26 cellular contexts compared by ENCODE assay signal in genomic region chr20:32027653-32028052, GRCh38. TPM values are rescaled to one million over a fixed set of nuclear protein-coding genes. Genes with fewer than 3 reads are reported as not detected.
A peak's percentile ranks its signal among the peaks of the same experiment; 100 is the strongest.
DNase-seq lines count a peak whose midpoint lies in the region; ATAC-seq, FAIRE-seq and TF ChIP-seq lines count a peak whose summit lies in the region.
"Had no signal": no experiment of that assay in that cellular context is flagged by ENCODE, and none has a peak within 500 bp of the region (broad histone marks: within the 10 kb centered on the region; RNA-seq: fewer than 3 reads in every experiment).

No MANE protein-coding gene starts in this region.

- POLR2A ChIA-PET in Panc1 (lab: Charles Lee) (no interaction called here), K562 (lab: Yijun Ruan, JAX) (no interaction called here)

- H3K27me3 ChIP-seq in Panc1 (ENCODE audit: control insufficient read depth, insufficient read depth, low read length) (no peaks in the 10 kb centered on the region; the same call in 1 of the 2 replicates), K562 (ENCODE audit: control insufficient read depth in 2 of 2, insufficient read depth in 2 of 2, low read length in 2 of 2) (peaks cover 6 to 47% of the 10 kb centered on the region in 2 experiments; a peak in 4 of 5 replicates)

- no peaks in the 10 kb centered on the region for H3K36me3 ChIP-seq in Panc1 (ENCODE audit: control insufficient read depth, insufficient read depth, low read length)
- H3K36me3 ChIP-seq in K562 (ENCODE audit: control insufficient read depth, insufficient read depth, low read length) = no peaks in the 10 kb centered on the region
- H3K36me3 ChIP-seq: BE2C; BLaER1 treated with 17β-estradiol and CSF1 and Interleukin-3, amounts not matched to agents 10 nM and 100 nM; HAP-1 had no signal

- no peaks in the 10 kb centered on the region for H4K20me1 ChIP-seq in K562 (replicated peaks; ENCODE audit: control insufficient read depth, insufficient read depth, low read length)
- H4K20me1 ChIP-seq: BLaER1 treated with 17β-estradiol and CSF1 and Interleukin-3, amounts not matched to agents 10 nM and 100 nM had no signal

- no peak overlapping the region for H3K4me2 ChIP-seq in K562 (ENCODE audit: insufficient read depth, low read length)
- H3K4me2 ChIP-seq: A549; BLaER1 treated with 17β-estradiol and CSF1 and Interleukin-3, amounts not matched to agents 10 nM and 100 nM had no signal

- intact Hi-C loops in Panc1 (cut with micrococcal nuclease; ENCODE audit: unreplicated experiment) = no loop called here
- intact Hi-C loops in K562 (cut with micrococcal nuclease) = no loop called here

- no peak for FAIRE-seq in K562 (lab: Jason Lieb, UNC)
- FAIRE-seq: A549, GM12891, GM18507, GM19239, H54 had no signal

- DNase-seq in Panc1 (ENCODE audit: low read depth, low spot score) (no peak), K562 (ENCODE audit: extremely low read depth in 1 of 4, low spot score in 3 of 4) (no peak), C1 segment of cervical spinal cord (lab: John Stamatoyannopoulos, UW) (no peak)
- DNase-seq: 8988T; ACHN; AML-193; BE2C; Calu3; CD4-positive, alpha-beta memory T cell; COR-L47; DMS53; DMS79 treated with DMSO at 0.1 percent for 48 hours; GF-D8; GOT3; HFFc6 had no signal

- whole genome bisulfite sequencing in K562 (ENCODE audit: insufficient coverage, low coverage, missing lambda C conversion rate) = 33% methylated on average over 3 of the region's 3 CpGs

- peaks cover 16% of the 10 kb centered on the region for H3K27me3 Mint-ChIP-seq in nephron (ENCODE audit: low read depth)

- no peaks in the 10 kb centered on the region for H3K79me2 ChIP-seq in K562 (ENCODE audit: control insufficient read depth, insufficient read depth, low read length)

- no peak overlapping the region for H3K27ac ChIP-seq in Panc1 (ENCODE audit: low read length)
- no peak overlapping the region for H3K27ac ChIP-seq in K562 (ENCODE audit: extremely low read depth, low read depth, low read length)
- H3K27ac ChIP-seq: A549; BLaER1 treated with 17β-estradiol and CSF1 and Interleukin-3, amounts not matched to agents 10 nM and 100 nM had no signal

- H3K36me3 Mint-ChIP-seq in nephron (ENCODE audit: low read depth) = no peaks in the 10 kb centered on the region
- H3K36me3 Mint-ChIP-seq: CD4-positive, alpha-beta memory T cell had no signal

- no peak overlapping the region for H3K27ac Mint-ChIP-seq in nephron
- H3K27ac Mint-ChIP-seq: CD4-positive, alpha-beta memory T cell; HFFc6 had no signal

- no peak for TF ChIP-seq EP300 in K562 (IDR thresholded peaks at IDR 0.05; ENCODE audit: low read length)

- TSS peak; percentile 33 for BruUV-seq in Panc1 (replicated peaks; lab: Mats Ljungman, UMichigan)
- no TSS peak for BruUV-seq in K562 (replicated peaks; lab: Mats Ljungman, UMichigan)

- no peak overlapping the region for H3K9ac ChIP-seq in K562 (ENCODE audit: insufficient read depth in 1 of 2, low read depth in 2 of 2, low read length in 2 of 2)
- H3K9ac ChIP-seq: BLaER1 treated with 17β-estradiol and CSF1 and Interleukin-3, amounts not matched to agents 10 nM and 100 nM had no signal

- H3K4me3 Mint-ChIP-seq in nephron = peak overlapping the region; percentile 26 to 66 (median 31)
- H3K4me3 Mint-ChIP-seq: CD4-positive, alpha-beta memory T cell; HFFc6 had no signal

- ATAC-seq in Panc1 (no peak), K562 (no peak), GM18517 (IDR thresholded peaks at IDR 0.05; ENCODE audit: unreplicated experiment) (no peak), GM18511 (IDR thresholded peaks at IDR 0.05; ENCODE audit: unreplicated experiment) (no peak)
- ATAC-seq: A549 had no signal

- H3K4me3 ChIP-seq in Panc1 (ENCODE audit: low read depth in 2 of 2, low read length in 2 of 2) = no peak overlapping the region
- no peak overlapping the region for H3K4me3 ChIP-seq in K562
- H3K4me3 ChIP-seq: A549; BLaER1 treated with 17β-estradiol and CSF1 and Interleukin-3, amounts not matched to agents 10 nM and 100 nM; HAP-1 had no signal

- H3K4me1 Mint-ChIP-seq in nephron = peaks cover 6% of the 10 kb centered on the region
- H3K4me1 Mint-ChIP-seq: CD4-positive, alpha-beta memory T cell had no signal

- TF ChIP-seq RAD21 in K562 (CRISPR knock-in tag; conservative IDR thresholded peaks at IDR 0.05 in 1 of 2, IDR thresholded peaks at IDR 0.05 in 1 of 2) = no peak

- in situ Hi-C loops in Panc1 (cut with HindIII; ENCODE audit: low pct_unique_long_range_greater_than_20kb, low sequenced_read_pairs) (no loop called here), K562 (cut with MboI) (loop anchor here (10.0 kb wide), 1 partner anchor 173 kb away; no protein-coding TSS in a partner anchor)

- no peak for TF ChIP-seq POLR2A in K562 (conservative IDR thresholded peaks at IDR 0.05)

- no peaks in the 10 kb centered on the region for H3K9me3 ChIP-seq in Panc1 (ENCODE audit: control insufficient read depth, insufficient read depth, low read depth, low read length)
- H3K9me3 ChIP-seq in K562 (replicated peaks; ENCODE audit: control insufficient read depth, insufficient read depth, low read depth, low read length) = no peaks in the 10 kb centered on the region
- H3K9me3 ChIP-seq: A549; BE2C; BLaER1 treated with 17β-estradiol and CSF1 and Interleukin-3, amounts not matched to agents 10 nM and 100 nM; HAP-1 had no signal

- H3K4me1 ChIP-seq in Panc1 (ENCODE audit: control insufficient read depth, insufficient read depth, low read length) (peaks cover 15% of the 10 kb centered on the region), K562 (replicated peaks in 1 of 2; ENCODE audit: control insufficient read depth in 2 of 2, insufficient read depth in 2 of 2, low read length in 2 of 2) (peaks cover 0 to 11% of the 10 kb centered on the region in 2 experiments; a peak in 3 of 5 replicates)
- H3K4me1 ChIP-seq: A549, BE2C had no signal

- TF ChIP-seq CTCF in Panc1 (IDR thresholded peaks at IDR 0.05) = no peak
- no peak for TF ChIP-seq CTCF in K562 (IDR thresholded peaks at IDR 0.05 in 2 of 3, conservative IDR thresholded peaks at IDR 0.05 in 1 of 3; ENCODE audit: insufficient read depth in 2 of 3, low read depth in 1 of 3, low read length in 3 of 3)
- TF ChIP-seq CTCF in nephron (IDR thresholded peaks at IDR 0.05; ENCODE audit: unreplicated experiment in 3 of 3) = no peak

- H2AFZ ChIP-seq in K562 (ENCODE audit: low read depth, low read length) = no peak overlapping the region

- no peaks in the 10 kb centered on the region for H3K9me1 ChIP-seq in K562 (ENCODE audit: control insufficient read depth, insufficient read depth, low read length)

- H3K9me3 Mint-ChIP-seq in nephron = no peaks in the 10 kb centered on the region
- H3K9me3 Mint-ChIP-seq: HFFc6 had no signal

- CTCF ChIA-PET in Panc1 (lab: Charles Lee) (interaction anchor here (0.6 kb wide), 1 partner anchor 12 kb away, joined by 9 read pairs; no protein-coding TSS in a partner anchor), K562 (lab: Yijun Ruan, JAX; ENCODE audit: low intra/inter-chr PET ratio) (no interaction called here)

RNA-seq across cellular contexts. Expression of gene CCM2L, which starts 17.4 kb away (rescaled TPM):
- total RNA-seq in Panc1 (2021; ENCODE audit: unreplicated experiment) (45.4 TPM), K562 (2014; rRNA removed) (not detected in 2 replicates), K562 (2014; rRNA removed; fragmentation: Illumina TruSeq; extraction: Trizol) (not detected in 2 replicates), K562 (2015; rRNA removed; fragmentation: Illumina TruSeq; extraction: Trizol) (not detected in 2 replicates), K562 (2021) (not detected in 2 replicates)
- 25.5 TPM for polyA plus RNA-seq in Panc1 (2012; ENCODE audit: insufficient read length)
- total RNA-seq in K562 (2011; cell fraction: chromatin; rRNA removed; ENCODE audit: low replicate concordance) = not detected in 2 replicates
- total RNA-seq in K562 (2011; cell fraction: nucleolus; rRNA removed) = not detected in 2 replicates
- total RNA-seq in K562 (2011; cell fraction: nucleoplasm; rRNA removed) = not detected in 2 replicates
- polyA plus RNA-seq in K562 (2011; rRNA removed) (0.04 TPM in 1 of 2 replicates, not detected in the other), K562 (2014; fragmentation: Illumina TruSeq; extraction: Trizol) (not detected in 2 replicates), K562 (2014; fragmentation: Nextera tagmentation; extraction: Ambion mirVana) (not detected), K562 (2014; rRNA removed) (not detected in 2 replicates)
- polyA plus RNA-seq in K562 (2011; cell fraction: cytosol; rRNA removed) = not detected in 2 replicates
- not detected in 2 replicates for polyA plus RNA-seq in K562 (2011; cell fraction: nucleus; rRNA removed)
- 0.30 TPM in 1 of 2 replicates, not detected in the other for polyA plus RNA-seq in K562 (2012)
- not detected in 2 replicates for polyA minus RNA-seq in K562 (2011; rRNA and poly(A)+ RNA removed)
- not detected in 2 replicates for polyA minus RNA-seq in K562 (2011; cell fraction: cytosol; rRNA and poly(A)+ RNA removed)
- not detected in 2 replicates for polyA minus RNA-seq in K562 (2011; cell fraction: nucleus; rRNA and poly(A)+ RNA removed)
- total RNA-seq: Calu3; CD4-positive, alpha-beta memory T cell; HFFc6 had no signal
- polyA plus RNA-seq: CD4-positive, alpha-beta memory T cell had no signal

RNA-seq across cellular contexts. Expression of gene HCK, which starts 24.4 kb away (rescaled TPM):
- total RNA-seq in Panc1 (2021; ENCODE audit: unreplicated experiment) (0.98 TPM), K562 (2014; rRNA removed) (0.27 TPM in 1 of 2 replicates, not detected in the other), K562 (2014; rRNA removed; fragmentation: Illumina TruSeq; extraction: Trizol) (not detected in 2 replicates), K562 (2015; rRNA removed; fragmentation: Illumina TruSeq; extraction: Trizol) (0.38 and 0.51 TPM in 2 replicates), K562 (2021) (not detected in 2 replicates)
- polyA plus RNA-seq in Panc1 (2012; ENCODE audit: insufficient read length) = 1.1 TPM
- not detected in 2 replicates for total RNA-seq in K562 (2011; cell fraction: chromatin; rRNA removed; ENCODE audit: low replicate concordance)
- total RNA-seq in K562 (2011; cell fraction: nucleolus; rRNA removed) = not detected in 2 replicates
- total RNA-seq in K562 (2011; cell fraction: nucleoplasm; rRNA removed) = not detected in 2 replicates
- polyA plus RNA-seq in K562 (2011; rRNA removed) (0.04 TPM in 1 of 2 replicates, not detected in the other), K562 (2014; fragmentation: Illumina TruSeq; extraction: Trizol) (not detected in 2 replicates), K562 (2014; fragmentation: Nextera tagmentation; extraction: Ambion mirVana) (not detected), K562 (2014; rRNA removed) (0.09 TPM in 1 of 2 replicates, not detected in the other)
- 0.01 and 0.07 TPM in 2 replicates for polyA plus RNA-seq in K562 (2011; cell fraction: cytosol; rRNA removed)
- not detected in 2 replicates for polyA plus RNA-seq in K562 (2011; cell fraction: nucleus; rRNA removed)
- polyA plus RNA-seq in K562 (2012) = 0.13 and 0.50 TPM in 2 replicates
- 0.18 TPM in 1 of 2 replicates, not detected in the other for polyA minus RNA-seq in K562 (2011; rRNA and poly(A)+ RNA removed)
- polyA minus RNA-seq in K562 (2011; cell fraction: cytosol; rRNA and poly(A)+ RNA removed) = not detected in 2 replicates
- polyA minus RNA-seq in K562 (2011; cell fraction: nucleus; rRNA and poly(A)+ RNA removed) = not detected in 2 replicates
- total RNA-seq: Calu3, Daoy, HFFc6 had no signal

RNA-seq across cellular contexts. Expression of gene XKR7, which starts 59.7 kb away (rescaled TPM):
- total RNA-seq in Panc1 (2021; ENCODE audit: unreplicated experiment) (6.2 TPM), K562 (2014; rRNA removed) (not detected in 2 replicates), K562 (2014; rRNA removed; fragmentation: Illumina TruSeq; extraction: Trizol) (not detected in 2 replicates), K562 (2015; rRNA removed; fragmentation: Illumina TruSeq; extraction: Trizol) (not detected in 2 replicates), K562 (2021) (0.02 TPM in 1 of 2 replicates, not detected in the other)
- polyA plus RNA-seq in Panc1 (2012; ENCODE audit: insufficient read length) = 2.8 TPM
- not detected in 2 replicates for total RNA-seq in K562 (2011; cell fraction: chromatin; rRNA removed; ENCODE audit: low replicate concordance)
- not detected in 2 replicates for total RNA-seq in K562 (2011; cell fraction: nucleolus; rRNA removed)
- total RNA-seq in K562 (2011; cell fraction: nucleoplasm; rRNA removed) = not detected in 2 replicates
- polyA plus RNA-seq in K562 (2011; rRNA removed) (not detected in 2 replicates), K562 (2014; fragmentation: Illumina TruSeq; extraction: Trizol) (not detected in 2 replicates), K562 (2014; fragmentation: Nextera tagmentation; extraction: Ambion mirVana) (not detected), K562 (2014; rRNA removed) (not detected in 2 replicates)
- polyA plus RNA-seq in K562 (2011; cell fraction: cytosol; rRNA removed) = under 0.01 TPM in 1 of 2 replicates, not detected in the other
- polyA plus RNA-seq in K562 (2011; cell fraction: nucleus; rRNA removed) = not detected in 2 replicates
- not detected in 2 replicates for polyA plus RNA-seq in K562 (2012)
- polyA minus RNA-seq in K562 (2011; rRNA and poly(A)+ RNA removed) = not detected in 2 replicates
- not detected in 2 replicates for polyA minus RNA-seq in K562 (2011; cell fraction: cytosol; rRNA and poly(A)+ RNA removed)
- not detected in 2 replicates for polyA minus RNA-seq in K562 (2011; cell fraction: nucleus; rRNA and poly(A)+ RNA removed)
- total RNA-seq: Calu3; CD4-positive, alpha-beta memory T cell; HFFc6 had no signal
- polyA plus RNA-seq: CD4-positive, alpha-beta memory T cell had no signal

Comparison
In these comparisons a context has a peak if more than half of its experiments do, and no peak if none do; other contexts are left out.
1. RNA of gene CCM2L, which starts 17.4 kb away (total RNA-seq): 45.4 TPM in Panc1 (single experiment); not detected in K562; every median in the first group is over 10 times any median in the second.